Comparison of ENCODE assay signal across 1 cellular context in genomic region chr10:75430000-75430763, GRCh38.
TF ChIP-seq lines count a peak whose summit lies in the region.

No MANE protein-coding gene starts in this region.

TF ChIP-seq in K562, 482 proteins besides CTCF, POLR2A, EP300 and RAD21 (continued from another document and continues in another):
- TF ChIP-seq, protein P1, sequence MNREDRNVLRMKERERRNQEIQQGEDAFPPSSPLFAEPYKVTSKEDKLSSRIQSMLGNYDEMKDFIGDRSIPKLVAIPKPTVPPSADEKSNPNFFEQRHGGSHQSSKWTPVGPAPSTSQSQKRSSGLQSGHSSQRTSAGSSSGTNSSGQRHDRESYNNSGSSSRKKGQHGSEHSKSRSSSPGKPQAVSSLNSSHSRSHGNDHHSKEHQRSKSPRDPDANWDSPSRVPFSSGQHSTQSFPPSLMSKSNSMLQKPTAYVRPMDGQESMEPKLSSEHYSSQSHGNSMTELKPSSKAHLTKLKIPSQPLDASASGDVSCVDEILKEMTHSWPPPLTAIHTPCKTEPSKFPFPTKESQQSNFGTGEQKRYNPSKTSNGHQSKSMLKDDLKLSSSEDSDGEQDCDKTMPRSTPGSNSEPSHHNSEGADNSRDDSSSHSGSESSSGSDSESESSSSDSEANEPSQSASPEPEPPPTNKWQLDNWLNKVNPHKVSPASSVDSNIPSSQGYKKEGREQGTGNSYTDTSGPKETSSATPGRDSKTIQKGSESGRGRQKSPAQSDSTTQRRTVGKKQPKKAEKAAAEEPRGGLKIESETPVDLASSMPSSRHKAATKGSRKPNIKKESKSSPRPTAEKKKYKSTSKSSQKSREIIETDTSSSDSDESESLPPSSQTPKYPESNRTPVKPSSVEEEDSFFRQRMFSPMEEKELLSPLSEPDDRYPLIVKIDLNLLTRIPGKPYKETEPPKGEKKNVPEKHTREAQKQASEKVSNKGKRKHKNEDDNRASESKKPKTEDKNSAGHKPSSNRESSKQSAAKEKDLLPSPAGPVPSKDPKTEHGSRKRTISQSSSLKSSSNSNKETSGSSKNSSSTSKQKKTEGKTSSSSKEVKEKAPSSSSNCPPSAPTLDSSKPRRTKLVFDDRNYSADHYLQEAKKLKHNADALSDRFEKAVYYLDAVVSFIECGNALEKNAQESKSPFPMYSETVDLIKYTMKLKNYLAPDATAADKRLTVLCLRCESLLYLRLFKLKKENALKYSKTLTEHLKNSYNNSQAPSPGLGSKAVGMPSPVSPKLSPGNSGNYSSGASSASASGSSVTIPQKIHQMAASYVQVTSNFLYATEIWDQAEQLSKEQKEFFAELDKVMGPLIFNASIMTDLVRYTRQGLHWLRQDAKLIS (CRISPR knock-in tag; IDR thresholded peaks at IDR 0.05): no peak
- TF ChIP-seq MBD2 (IDR thresholded peaks at IDR 0.05; ENCODE audit: borderline replicate concordance, low read depth) (no peak), NFRKB (IDR thresholded peaks at IDR 0.05; ENCODE audit: low read depth) (no peak), E2F5 (CRISPR knock-in tag; IDR thresholded peaks at IDR 0.05) (no peak), TAL1 (IDR thresholded peaks at IDR 0.05) (peak; percentile 38; the same call in 1 of the 2 replicates), ZNF57 (CRISPR knock-in tag; IDR thresholded peaks at IDR 0.05) (no peak), NFATC3 (IDR thresholded peaks at IDR 0.05) (no peak), EZH2 (IDR thresholded peaks at IDR 0.05; ENCODE audit: borderline replicate concordance, low read depth, low read length) (no peak), TOE1 (IDR thresholded peaks at IDR 0.05; ENCODE audit: borderline replicate concordance) (no peak), TOE1 (CRISPR knock-in tag; IDR thresholded peaks at IDR 0.05; ENCODE audit: borderline replicate concordance, low read depth) (no peak), PATZ1 (CRISPR knock-in tag; IDR thresholded peaks at IDR 0.05; ENCODE audit: borderline replicate concordance) (no peak), ZNF318 (IDR thresholded peaks at IDR 0.05; ENCODE audit: borderline replicate concordance in 1 of 2, low read depth in 1 of 2) (no peak), USF1 (CRISPR knock-in tag; IDR thresholded peaks at IDR 0.05) (no peak), STAG1 (CRISPR knock-in tag; IDR thresholded peaks at IDR 0.05; ENCODE audit: borderline replicate concordance) (no peak), SMAD1 (IDR thresholded peaks at IDR 0.05; ENCODE audit: low read depth, low read length, partially characterized antibody) (no peak), VEZF1 (CRISPR knock-in tag; IDR thresholded peaks at IDR 0.05) (peak; percentile 78; the same call in 1 of the 2 replicates), FOXK2 (conservative IDR thresholded peaks at IDR 0.05 in 1 of 2, IDR thresholded peaks at IDR 0.05 in 1 of 2; ENCODE audit: low read depth in 2 of 2) (0 out of 4 replicates have a peak, but pooled peaks of 1 of the 2 experiments have one; percentile 21), ELF4 (CRISPR knock-in tag; IDR thresholded peaks at IDR 0.05) (no peak), NR2F6 (CRISPR knock-in tag; IDR thresholded peaks at IDR 0.05) (no peak), C11orf30 (IDR thresholded peaks at IDR 0.05; ENCODE audit: low read depth) (no peak), E2F3 (CRISPR knock-in tag; IDR thresholded peaks at IDR 0.05) (no peak), DACH1 (IDR thresholded peaks at IDR 0.05; ENCODE audit: partially characterized antibody) (no peak), CC2D1A (IDR thresholded peaks at IDR 0.05) (no peak), SETDB1 (IDR thresholded peaks at IDR 0.05; ENCODE audit: low read length) (no peak), PRMT5 (CRISPR knock-in tag; IDR thresholded peaks at IDR 0.05) (no peak)
- TF ChIP-seq, protein P2, sequence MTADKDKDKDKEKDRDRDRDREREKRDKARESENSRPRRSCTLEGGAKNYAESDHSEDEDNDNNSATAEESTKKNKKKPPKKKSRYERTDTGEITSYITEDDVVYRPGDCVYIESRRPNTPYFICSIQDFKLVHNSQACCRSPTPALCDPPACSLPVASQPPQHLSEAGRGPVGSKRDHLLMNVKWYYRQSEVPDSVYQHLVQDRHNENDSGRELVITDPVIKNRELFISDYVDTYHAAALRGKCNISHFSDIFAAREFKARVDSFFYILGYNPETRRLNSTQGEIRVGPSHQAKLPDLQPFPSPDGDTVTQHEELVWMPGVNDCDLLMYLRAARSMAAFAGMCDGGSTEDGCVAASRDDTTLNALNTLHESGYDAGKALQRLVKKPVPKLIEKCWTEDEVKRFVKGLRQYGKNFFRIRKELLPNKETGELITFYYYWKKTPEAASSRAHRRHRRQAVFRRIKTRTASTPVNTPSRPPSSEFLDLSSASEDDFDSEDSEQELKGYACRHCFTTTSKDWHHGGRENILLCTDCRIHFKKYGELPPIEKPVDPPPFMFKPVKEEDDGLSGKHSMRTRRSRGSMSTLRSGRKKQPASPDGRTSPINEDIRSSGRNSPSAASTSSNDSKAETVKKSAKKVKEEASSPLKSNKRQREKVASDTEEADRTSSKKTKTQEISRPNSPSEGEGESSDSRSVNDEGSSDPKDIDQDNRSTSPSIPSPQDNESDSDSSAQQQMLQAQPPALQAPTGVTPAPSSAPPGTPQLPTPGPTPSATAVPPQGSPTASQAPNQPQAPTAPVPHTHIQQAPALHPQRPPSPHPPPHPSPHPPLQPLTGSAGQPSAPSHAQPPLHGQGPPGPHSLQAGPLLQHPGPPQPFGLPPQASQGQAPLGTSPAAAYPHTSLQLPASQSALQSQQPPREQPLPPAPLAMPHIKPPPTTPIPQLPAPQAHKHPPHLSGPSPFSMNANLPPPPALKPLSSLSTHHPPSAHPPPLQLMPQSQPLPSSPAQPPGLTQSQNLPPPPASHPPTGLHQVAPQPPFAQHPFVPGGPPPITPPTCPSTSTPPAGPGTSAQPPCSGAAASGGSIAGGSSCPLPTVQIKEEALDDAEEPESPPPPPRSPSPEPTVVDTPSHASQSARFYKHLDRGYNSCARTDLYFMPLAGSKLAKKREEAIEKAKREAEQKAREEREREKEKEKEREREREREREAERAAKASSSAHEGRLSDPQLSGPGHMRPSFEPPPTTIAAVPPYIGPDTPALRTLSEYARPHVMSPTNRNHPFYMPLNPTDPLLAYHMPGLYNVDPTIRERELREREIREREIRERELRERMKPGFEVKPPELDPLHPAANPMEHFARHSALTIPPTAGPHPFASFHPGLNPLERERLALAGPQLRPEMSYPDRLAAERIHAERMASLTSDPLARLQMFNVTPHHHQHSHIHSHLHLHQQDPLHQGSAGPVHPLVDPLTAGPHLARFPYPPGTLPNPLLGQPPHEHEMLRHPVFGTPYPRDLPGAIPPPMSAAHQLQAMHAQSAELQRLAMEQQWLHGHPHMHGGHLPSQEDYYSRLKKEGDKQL (CRISPR knock-in tag; IDR thresholded peaks at IDR 0.05; ENCODE audit: borderline replicate concordance): no peak
- TF ChIP-seq, protein P3, sequence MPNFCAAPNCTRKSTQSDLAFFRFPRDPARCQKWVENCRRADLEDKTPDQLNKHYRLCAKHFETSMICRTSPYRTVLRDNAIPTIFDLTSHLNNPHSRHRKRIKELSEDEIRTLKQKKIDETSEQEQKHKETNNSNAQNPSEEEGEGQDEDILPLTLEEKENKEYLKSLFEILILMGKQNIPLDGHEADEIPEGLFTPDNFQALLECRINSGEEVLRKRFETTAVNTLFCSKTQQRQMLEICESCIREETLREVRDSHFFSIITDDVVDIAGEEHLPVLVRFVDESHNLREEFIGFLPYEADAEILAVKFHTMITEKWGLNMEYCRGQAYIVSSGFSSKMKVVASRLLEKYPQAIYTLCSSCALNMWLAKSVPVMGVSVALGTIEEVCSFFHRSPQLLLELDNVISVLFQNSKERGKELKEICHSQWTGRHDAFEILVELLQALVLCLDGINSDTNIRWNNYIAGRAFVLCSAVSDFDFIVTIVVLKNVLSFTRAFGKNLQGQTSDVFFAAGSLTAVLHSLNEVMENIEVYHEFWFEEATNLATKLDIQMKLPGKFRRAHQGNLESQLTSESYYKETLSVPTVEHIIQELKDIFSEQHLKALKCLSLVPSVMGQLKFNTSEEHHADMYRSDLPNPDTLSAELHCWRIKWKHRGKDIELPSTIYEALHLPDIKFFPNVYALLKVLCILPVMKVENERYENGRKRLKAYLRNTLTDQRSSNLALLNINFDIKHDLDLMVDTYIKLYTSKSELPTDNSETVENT (CRISPR knock-in tag; IDR thresholded peaks at IDR 0.05): no peak
